In the genomic region with DNA sequence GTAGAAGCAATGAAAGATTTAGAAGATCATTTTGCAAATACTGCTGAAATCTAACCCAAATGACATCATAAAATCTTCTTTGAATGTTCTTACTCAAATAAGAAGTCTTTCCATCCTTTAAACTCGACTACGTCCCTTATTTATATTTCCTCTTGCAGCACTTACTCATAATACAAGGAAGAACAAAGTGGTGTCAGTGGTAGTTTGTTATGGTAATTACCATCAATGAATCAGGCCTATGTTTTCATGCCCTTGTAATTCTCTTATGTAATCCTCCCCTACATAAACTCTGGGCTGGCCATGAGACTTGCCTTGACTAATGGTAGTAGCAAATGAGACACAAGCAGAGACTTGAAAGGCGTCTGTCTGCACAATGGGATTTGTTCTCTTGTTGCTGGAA, we compare ENCODE assay signal across 11 cellular contexts. TPM values are rescaled to one million over a fixed set of nuclear protein-coding genes. Genes with fewer than 3 reads are reported as not detected.
DNase-seq lines count a peak whose midpoint lies in the region; ATAC-seq, FAIRE-seq and TF ChIP-seq lines count a peak whose summit lies in the region.
"Had no signal": no experiment of that assay in that cellular context is flagged by ENCODE, and none has a peak within 500 bp of the region (broad histone marks: within the 10 kb centered on the region; RNA-seq: fewer than 3 reads in every experiment).

No MANE protein-coding gene starts in this region.

- POLR2A ChIA-PET in activated CD4-positive, alpha-beta memory T cell treated with anti-CD3 and anti-CD28 coated beads, Interleukin-2, amount 10 ng/mL, durations not matched to agents 7 days and 5 days (lab: Charles Lee) = interaction anchor here (8.1 kb wide), 1 partner anchor 16 kb away, joined by 46 read pairs; a partner anchor contains a TSS

- H3K27me3 Mint-ChIP-seq in activated CD4-positive, alpha-beta memory T cell treated with anti-CD3 and anti-CD28 coated beads, Interleukin-2, amount 10 ng/mL, durations not matched to agents 7 days and 5 days = no peaks in the 10 kb centered on the region

- H3K9me3 ChIP-seq in prostate gland = no peaks in the 10 kb centered on the region
- H3K9me3 ChIP-seq: uterus had no signal

- no peaks in the 10 kb centered on the region for H3K36me3 ChIP-seq in prostate gland
- H3K36me3 ChIP-seq: uterus had no signal

- TF ChIP-seq CTCF in HL-60 (IDR thresholded peaks at IDR 0.05; ENCODE audit: insufficient read depth, low read length) (no peak), foreskin fibroblast (IDR thresholded peaks at IDR 0.05; ENCODE audit: low read depth, low read length) (no peak), prostate gland (IDR thresholded peaks at IDR 0.05) (no peak)

- H3K4me3 ChIP-seq in HL-60 (replicated peaks; ENCODE audit: insufficient read depth, low read length) (no peak overlapping the region), foreskin fibroblast (ENCODE audit: low read depth in 1 of 2, low read length in 2 of 2) (no peak overlapping the region), prostate gland (no peak overlapping the region)
- H3K4me3 ChIP-seq: uterus had no signal

- CTCF ChIA-PET in activated CD4-positive, alpha-beta memory T cell treated with anti-CD3 and anti-CD28 coated beads, Interleukin-2, amount 10 ng/mL, durations not matched to agents 7 days and 5 days (lab: Charles Lee) = no interaction called here

- H3K27ac ChIP-seq in HL-60 (replicated peaks) (no peak overlapping the region), prostate gland (no peak overlapping the region)
- H3K27ac ChIP-seq: uterus had no signal

- TF ChIP-seq POLR2A in prostate gland (IDR thresholded peaks at IDR 0.05) = no peak

- peaks cover 4% of the 10 kb centered on the region for H3K9me3 Mint-ChIP-seq in activated CD4-positive, alpha-beta memory T cell treated with anti-CD3 and anti-CD28 coated beads, Interleukin-2, amount 10 ng/mL, durations not matched to agents 7 days and 5 days

- ATAC-seq in GM21367 (IDR thresholded peaks at IDR 0.05; ENCODE audit: unreplicated experiment) = no peak

- H3K27ac Mint-ChIP-seq in activated CD4-positive, alpha-beta memory T cell treated with anti-CD3 and anti-CD28 coated beads, Interleukin-2, amount 10 ng/mL, durations not matched to agents 7 days and 5 days = peak overlapping the region; percentile 1
- H3K27ac Mint-ChIP-seq: nephron had no signal

- FAIRE-seq in HTR-8/SVneo (lab: Jason Lieb, UNC) = no peak

- H3K4me1 Mint-ChIP-seq in activated CD4-positive, alpha-beta memory T cell treated with anti-CD3 and anti-CD28 coated beads, Interleukin-2, amount 10 ng/mL, durations not matched to agents 7 days and 5 days = peaks cover 34% of the 10 kb centered on the region
- H3K4me1 Mint-ChIP-seq: nephron had no signal

- H3K4me1 ChIP-seq in prostate gland (replicated peaks) = no peaks in the 10 kb centered on the region
- H3K4me1 ChIP-seq: uterus had no signal

- intact Hi-C loops in prostate gland (cut with DNase I) = no loop called here

- H3K36me3 Mint-ChIP-seq in activated CD4-positive, alpha-beta memory T cell treated with anti-CD3 and anti-CD28 coated beads, Interleukin-2, amount 10 ng/mL, durations not matched to agents 7 days and 5 days (ENCODE audit: low read depth) = peaks cover 13% of the 10 kb centered on the region

- no peak overlapping the region for H3K4me3 Mint-ChIP-seq in activated CD4-positive, alpha-beta memory T cell treated with anti-CD3 and anti-CD28 coated beads, Interleukin-2, amount 10 ng/mL, durations not matched to agents 7 days and 5 days
- H3K4me3 Mint-ChIP-seq: nephron had no signal

- H3K27me3 ChIP-seq in HL-60 (ENCODE audit: insufficient read depth, poor library complexity, severe bottlenecking) (no peaks in the 10 kb centered on the region), prostate gland (replicated peaks; ENCODE audit: insufficient read depth) (no peaks in the 10 kb centered on the region)
- H3K27me3 ChIP-seq: uterus had no signal

- 78% methylated on average over 3 of the region's 3 CpGs for WGBS in prostate gland

- DNase-seq in CD1c-positive myeloid dendritic cell (ENCODE audit: extremely low spot score) (peak; percentile 66), HL-60 (ENCODE audit: low read depth in 1 of 2, low spot score in 1 of 2) (peak; percentile 10 to 28), foreskin fibroblast (peak; percentile 27 to 69), NAMALWA (ENCODE audit: low spot score) (no peak), prostate gland (ENCODE audit: low spot score) (no peak), HTR-8/SVneo (ENCODE audit: insufficient read length, low spot score) (no peak)
- DNase-seq in activated CD4-positive, alpha-beta memory T cell treated with anti-CD3 and anti-CD28 coated beads, Interleukin-2, amount 10 ng/mL, durations not matched to agents 7 days and 5 days = no peak
- DNase-seq: stimulated activated CD4-positive, alpha-beta T cell treated with anti-CD3 and anti-CD28 coated beads, Interleukin-4, amount 100 ng/mL, for 1 hour; uterus had no signal

RNA-seq across cellular contexts. Expression of a gene that starts 17.0 kb away (rescaled TPM):
- 10 to 100 TPM; 12.6 to 16.1 TPM for total RNA-seq in activated CD4-positive, alpha-beta memory T cell treated with anti-CD3 and anti-CD28 coated beads, Interleukin-2, amount 10 ng/mL, durations not matched to agents 7 days and 5 days
- total RNA-seq in prostate gland = 10 to 100 TPM; 18.6 to 22.6 TPM

Comparison
In these comparisons a context has a peak if more than half of its experiments do, and no peak if none do; other contexts are left out.
1. DNase-seq: peak in CD1c-positive myeloid dendritic cell (single experiment), HL-60 (2 of 2) and foreskin fibroblast (2 of 2); none in activated CD4-positive, alpha-beta memory T cell treated with anti-CD3 and anti-CD28 coated beads, Interleukin-2, amount 10 ng/mL, durations not matched to agents 7 days and 5 days (single experiment), NAMALWA (single experiment), prostate gland (single experiment) and HTR-8/SVneo (single experiment).